ENCODE assay signal across 8 cellular contexts in the genomic region with DNA sequence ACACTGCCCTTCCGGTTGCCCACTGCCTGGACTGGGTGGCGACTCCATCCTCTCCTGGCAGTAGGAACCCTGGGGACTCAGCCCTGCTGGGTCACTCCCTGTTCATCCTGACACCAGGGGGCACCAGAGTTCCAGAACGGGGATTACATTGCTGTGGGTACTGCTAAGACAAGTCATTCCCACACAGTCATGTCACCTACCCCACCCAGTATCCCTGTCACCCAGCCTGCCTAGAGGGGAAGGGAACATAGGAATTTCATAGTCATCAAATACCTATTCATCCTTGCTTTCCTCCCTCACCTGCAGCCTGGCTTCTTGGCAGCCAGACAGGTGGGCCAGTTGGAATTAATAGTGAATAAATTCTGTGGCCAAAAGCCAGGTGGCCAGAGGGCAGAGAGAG. TPM values are rescaled to one million over a fixed set of nuclear protein-coding genes. Genes with fewer than 3 reads are reported as not detected.
DNase-seq lines count a peak whose midpoint lies in the region; ATAC-seq, FAIRE-seq and TF ChIP-seq lines count a peak whose summit lies in the region.

No MANE protein-coding gene starts in this region.

- H3K18ac ChIP-seq in trophoblast cell (ENCODE audit: low read length), result no peak overlapping the region

- no CpG with 5 or more reads among the region's 3 CpGs for WGBS in trophoblast cell (ENCODE audit: extremely low coverage, insufficient coverage, insufficient read length)
- 8 to 25% methylated on average over 3 of the region's 3 CpGs for WGBS in upper lobe of left lung, 2 donors

- H3K4ac ChIP-seq in trophoblast cell (ENCODE audit: low read depth, low read length), result no peak overlapping the region

- H3K9ac ChIP-seq in trophoblast cell (ENCODE audit: low read length), result no peak overlapping the region

- H3K4me3 ChIP-seq in trophoblast cell (ENCODE audit: low read depth, low read length) (no peak overlapping the region), upper lobe of left lung (no peak overlapping the region)

- H3K36me3 ChIP-seq in trophoblast cell (ENCODE audit: control insufficient read depth in 1 of 2, insufficient read depth in 2 of 2, low read length in 2 of 2) (peaks cover 72 to 75% of the 10 kb centered on the region in 2 experiments), upper lobe of left lung (peaks cover 17 to 92% (median 71%) of the 10 kb centered on the region in 4 donors)

- TF ChIP-seq CTCF in upper lobe of left lung (IDR thresholded peaks at IDR 0.05), result peak; percentile 74 to 90 (median 78)

- H3K9me3 ChIP-seq in trophoblast cell (ENCODE audit: insufficient read depth, low read depth, low read length), result peaks cover 2% of the 10 kb centered on the region
- H3K9me3 ChIP-seq in upper lobe of left lung, result no peaks in the 10 kb centered on the region

- H2BK5ac ChIP-seq in trophoblast cell (ENCODE audit: low read depth, low read length, poor library complexity), result no peak overlapping the region

- H4K91ac ChIP-seq in trophoblast cell (ENCODE audit: low read depth, low read length), result no peak overlapping the region

- H2AFZ ChIP-seq in trophoblast cell (ENCODE audit: insufficient read depth, low read length, poor library complexity), result no peak overlapping the region

- H4K8ac ChIP-seq in trophoblast cell (ENCODE audit: low read depth, low read length), result no peak overlapping the region

- no peak overlapping the region for H2BK12ac ChIP-seq in trophoblast cell (ENCODE audit: low read length)

- peak; percentile 78 for DNase-seq in DMS53 treated with DMSO at 0.1 percent for 48 hours (lab: John Stamatoyannopoulos, UW; ENCODE audit: unreplicated experiment)
- DNase-seq in KG1 (lab: John Stamatoyannopoulos, UW), result peak; percentile 5
- DNase-seq in SHP77 (lab: John Stamatoyannopoulos, UW), result peak; percentile 58 to 74
- peak; percentile 62 for DNase-seq in activated effector memory CD4-positive, alpha-beta T cell treated with Interleukin-2 at 50 U/mL for 16 hours
- DNase-seq in frontal cortex (ENCODE audit: low spot score in 2 of 2), result peak; percentile 57 to 82
- DNase-seq in trophoblast cell, result peak; percentile 91 to 95
- peak in 1 of 2 donors; percentile 83 for DNase-seq in upper lobe of left lung

- H3K4me2 ChIP-seq in trophoblast cell (ENCODE audit: low read length), result no peak overlapping the region

- peak overlapping the region; percentile 46 for H4K12ac ChIP-seq in trophoblast cell (ENCODE audit: low read depth, low read length)

- H3K79me1 ChIP-seq in trophoblast cell (ENCODE audit: low read length), result peaks cover 4% of the 10 kb centered on the region

- ATAC-seq in upper lobe of left lung (ENCODE audit: low FRiP score in 2 of 2) (peak; percentile 81 to 87), GM18502 (IDR thresholded peaks at IDR 0.05; ENCODE audit: poor library complexity, unreplicated experiment) (no peak)

- no peak overlapping the region for H3K27ac ChIP-seq in trophoblast cell (ENCODE audit: low read depth, low read length)
- no peak overlapping the region for H3K27ac ChIP-seq in upper lobe of left lung

- TF ChIP-seq POLR2A in upper lobe of left lung (IDR thresholded peaks at IDR 0.05), result no peak

- no peak overlapping the region for H2BK120ac ChIP-seq in trophoblast cell (ENCODE audit: insufficient read depth, low read length, poor library complexity)

- no peak overlapping the region for H3K14ac ChIP-seq in trophoblast cell (ENCODE audit: low read length)

- no peak overlapping the region for H2AK5ac ChIP-seq in trophoblast cell (ENCODE audit: low read length)

- TF ChIP-seq EP300 in upper lobe of left lung (IDR thresholded peaks at IDR 0.05), result no peak

- H3K79me2 ChIP-seq in trophoblast cell (ENCODE audit: control insufficient read depth, insufficient read depth, low read length, poor library complexity), result no peaks in the 10 kb centered on the region

- FAIRE-seq in frontal cortex (lab: Jason Lieb, UNC), result no peak

- H3K27me3 ChIP-seq in trophoblast cell (ENCODE audit: insufficient read depth, low read length), result no peaks in the 10 kb centered on the region
- H3K27me3 ChIP-seq in upper lobe of left lung, result no peaks in the 10 kb centered on the region

- H3K23ac ChIP-seq in trophoblast cell (ENCODE audit: low read length), result no peak overlapping the region

- H3K4me1 ChIP-seq in trophoblast cell (ENCODE audit: control insufficient read depth in 1 of 2, insufficient read depth in 2 of 2, low read length in 2 of 2) (peaks cover 15 to 18% of the 10 kb centered on the region in 2 experiments), upper lobe of left lung (peaks cover 0 to 5% (median 0%) of the 10 kb centered on the region in 4 donors)

RNA-seq across cellular contexts. Expression of gene SFN, which starts 9.8 kb away (rescaled TPM):
- under 0.01 TPM for total RNA-seq in frontal cortex
- 45.3 and 46.7 TPM in 2 replicates for polyA plus RNA-seq in trophoblast cell (2013)
- total RNA-seq in upper lobe of left lung, result 100 to 1,000 TPM in 2 of 6 donors, 10 to 100 TPM in 4; 21.0 to 129 (median 70.1) TPM

RNA-seq across cellular contexts. Expression of gene ZDHHC18, which starts 26.7 kb away (rescaled TPM):
- total RNA-seq in frontal cortex (5.7 TPM), upper lobe of left lung (10 to 100 TPM; 18.9 to 35.9 (median 24.9) TPM)
- 33.2 and 34.4 TPM in 2 replicates for polyA plus RNA-seq in trophoblast cell (2013)

RNA-seq across cellular contexts. Expression of gene GPN2, which starts 36.9 kb away (rescaled TPM):
- 8.6 TPM for total RNA-seq in frontal cortex
- polyA plus RNA-seq in trophoblast cell (2013), result 22.9 and 24.1 TPM in 2 replicates
- total RNA-seq in upper lobe of left lung, result 10 to 100 TPM; 10.1 to 29.6 (median 18.5) TPM

RNA-seq across cellular contexts. Expression of gene GPATCH3, which starts 47.1 kb away (rescaled TPM):
- 9.8 TPM for total RNA-seq in frontal cortex
- 17.8 and 18.2 TPM in 2 replicates for polyA plus RNA-seq in trophoblast cell (2013)
- 10 to 100 TPM in 4 of 6 donors, 1 to 10 TPM in 2; 9.4 to 20.8 (median 14.9) TPM for total RNA-seq in upper lobe of left lung

Comparison
In these comparisons a context has a peak if more than half of its experiments do, and no peak if none do; other contexts are left out.
1. RNA of gene SFN, which starts 9.8 kb away (total RNA-seq): 21.0 to 129 TPM in upper lobe of left lung; under 0.01 TPM in frontal cortex (single experiment); every median in the first group is over 10 times any median in the second.